Comparison of ENCODE assay signal across 12 cellular contexts in the genomic region with DNA sequence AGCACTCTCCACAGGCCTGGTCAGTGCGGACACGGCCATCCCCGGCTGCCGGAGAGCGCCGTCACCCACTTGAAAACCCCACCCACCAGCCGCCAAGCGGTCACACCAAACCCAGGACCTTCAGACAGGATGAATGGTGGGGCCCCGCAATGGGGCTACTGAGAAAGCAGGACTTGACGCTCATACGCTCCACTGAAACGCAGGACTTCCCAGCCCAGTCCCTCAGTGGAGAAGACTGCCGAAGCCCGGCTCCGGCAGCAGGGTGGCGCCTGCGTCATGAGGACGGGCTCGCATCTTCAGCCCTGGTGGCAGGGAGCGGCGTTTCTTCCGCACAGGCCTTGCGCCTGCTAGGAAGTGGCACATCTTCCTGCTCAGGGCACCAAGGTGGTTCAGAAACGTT. TPM values are rescaled to one million over a fixed set of nuclear protein-coding genes. Genes with fewer than 3 reads are reported as not detected.
A peak's percentile ranks its signal among the peaks of the same experiment; 100 is the strongest.
DNase-seq lines count a peak whose midpoint lies in the region; ATAC-seq and TF ChIP-seq lines count a peak whose summit lies in the region.
"Had no signal": no experiment of that assay in that cellular context is flagged by ENCODE, and none has a peak within 500 bp of the region (broad histone marks: within the 10 kb centered on the region; RNA-seq: fewer than 3 reads in every experiment).

No MANE protein-coding gene starts in this region.

- peak overlapping the region; percentile 72; the same call in 1 of the 2 replicates for H3K27ac ChIP-seq in GM23248
- H3K27ac ChIP-seq: 22Rv1 had no signal

- TF ChIP-seq CTCF in MCF 10A (IDR thresholded peaks at IDR 0.05; ENCODE audit: unreplicated experiment): no peak

- H3K27me3 ChIP-seq in GM23248 (replicated peaks; ENCODE audit: insufficient read depth): no peaks in the 10 kb centered on the region

- 0 out of 2 replicates have a peak, but pooled peaks cover 28% of the 10 kb centered on the region for H3K79me2 ChIP-seq in GM23248 (ENCODE audit: insufficient read depth)

- intact Hi-C loops in MCF 10A (cut with micrococcal nuclease): no loop called here

- H2AFZ ChIP-seq in GM23248: no peak overlapping the region

- ATAC-seq in naive thymus-derived CD8-positive, alpha-beta T cell: no peak
- no peak for ATAC-seq in HG02840 (IDR thresholded peaks at IDR 0.05; ENCODE audit: low FRiP score, unreplicated experiment)

- H3K27me3 Mint-ChIP-seq in MCF 10A (ENCODE audit: insufficient read depth, unreplicated experiment): no peaks in the 10 kb centered on the region
- no peaks in the 10 kb centered on the region for H3K27me3 Mint-ChIP-seq in naive thymus-derived CD8-positive, alpha-beta T cell

- no peak overlapping the region for H3K4me3 ChIP-seq in GM23248

- peaks cover 18% of the 10 kb centered on the region for H3F3A ChIP-seq in GM23248 (ENCODE audit: insufficient read depth)

- H3K36me3 Mint-ChIP-seq in MCF 10A (ENCODE audit: insufficient read depth, unreplicated experiment): peaks cover 50% of the 10 kb centered on the region
- peaks cover 0 to 55% (median 0%) of the 10 kb centered on the region in 3 donors for H3K36me3 Mint-ChIP-seq in naive thymus-derived CD8-positive, alpha-beta T cell

- H4K20me1 ChIP-seq in GM23248 (ENCODE audit: insufficient read depth): no peaks in the 10 kb centered on the region

- H3K9ac ChIP-seq in GM23248: no peak overlapping the region

- H3K27ac Mint-ChIP-seq in MCF 10A (ENCODE audit: low read depth, unreplicated experiment): no peak overlapping the region
- peak overlapping the region in 7 of 10 donors; percentile 47 to 92 (median 71) for H3K27ac Mint-ChIP-seq in naive thymus-derived CD8-positive, alpha-beta T cell

- H3K9me2 ChIP-seq in GM23248 (ENCODE audit: insufficient read depth): no peaks in the 10 kb centered on the region

- no peak overlapping the region for H3K4me3 Mint-ChIP-seq in MCF 10A (ENCODE audit: unreplicated experiment)
- peak overlapping the region in 3 of 10 donors; percentile 12 to 51 (median 22) for H3K4me3 Mint-ChIP-seq in naive thymus-derived CD8-positive, alpha-beta T cell

- POLR2A ChIA-PET in MCF 10A (lab: Yijun Ruan, JAX): interaction anchor here (0.6 to 1.0 kb wide), 3 partner anchors 9 to 16 kb away, joined by 3 read pairs; no protein-coding TSS in a partner anchor
- POLR2A ChIA-PET in naive thymus-derived CD8-positive, alpha-beta T cell (lab: Charles Lee): interaction anchor here (1.6 kb wide), 1 partner anchor 16 kb away, joined by 3 read pairs; no protein-coding TSS in a partner anchor

- H3K36me3 ChIP-seq in GM23248 (ENCODE audit: low read depth): 0 out of 2 replicates have a peak, but pooled peaks cover 6% of the 10 kb centered on the region

- CTCF ChIA-PET in MCF 10A (lab: Yijun Ruan, JAX): interaction anchor here (0.9 to 2.3 kb wide), 2 partner anchors 10 to 11 kb away, joined by 3 to 6 read pairs; no protein-coding TSS in a partner anchor

- peaks cover 29% of the 10 kb centered on the region for H3K4me1 ChIP-seq in GM23248 (ENCODE audit: insufficient read depth)

- 90 to 92% methylated on average over 24 of the region's 24 CpGs for WGBS in GM23248 (ENCODE audit: low coverage in 1 of 2, low lambda C conversion rate in 2 of 2, missing lambda C conversion rate in 2 of 2), 2 experiments

- no peaks in the 10 kb centered on the region for H3K9me3 Mint-ChIP-seq in MCF 10A (ENCODE audit: unreplicated experiment)
- peaks cover 0 to 3% (median 0%) of the 10 kb centered on the region in 9 donors for H3K9me3 Mint-ChIP-seq in naive thymus-derived CD8-positive, alpha-beta T cell

- in situ Hi-C loops in GM23248 (cut with MboI): no loop called here

- no peak overlapping the region for H3K4me2 ChIP-seq in GM23248 (ENCODE audit: unreplicated experiment)

- DNase-seq in DMS53 (lab: John Stamatoyannopoulos, UW) (peak; percentile 68), DMS53 treated with DMSO at 0.1 percent for 48 hours (lab: John Stamatoyannopoulos, UW; ENCODE audit: unreplicated experiment) (no peak), GM23248 (no peak), MCF 10A (ENCODE audit: unreplicated experiment) (no peak)
- no peak for DNase-seq in naive thymus-derived CD8-positive, alpha-beta T cell
- no peak for DNase-seq in central memory CD4-positive, alpha-beta T cell
- no peak for DNase-seq in stimulated activated CD4-positive, alpha-beta T cell treated with anti-CD3 and anti-CD28 coated beads, Interleukin-2, amount 100 ng/mL, for 24 hours
- DNase-seq: activated CD4-positive, alpha-beta T cell treated with anti-CD3 and anti-CD28 coated beads, Interleukin-2, amount 50 U/mL, for 4 hours; activated gamma-delta T cell treated with Interleukin-2 at 50 U/mL for 16 hours had no signal

- TSS peak; percentile 32 for BruUV-seq in MCF 10A (replicated peaks; lab: Mats Ljungman, UMichigan)

- no peaks in the 10 kb centered on the region for H3K9me3 ChIP-seq in GM23248 (ENCODE audit: low read depth)
- H3K9me3 ChIP-seq: prostate gland had no signal

- no peaks in the 10 kb centered on the region for H3K4me1 Mint-ChIP-seq in MCF 10A (ENCODE audit: insufficient read depth, unreplicated experiment)
- peaks cover 27 to 77% (median 50%) of the 10 kb centered on the region in 4 donors for H3K4me1 Mint-ChIP-seq in naive thymus-derived CD8-positive, alpha-beta T cell

RNA-seq across cellular contexts. Expression of a gene that starts 15.3 kb away (rescaled TPM):
- 11.7 and 16.8 TPM in 2 replicates for total RNA-seq in GM23248 (2014; rRNA removed; shearing (Covaris generic))
- polyA plus RNA-seq in GM23248 (2016; fragmentation: Nextera tagmentation; extraction: Ambion mirVana): 64.4 and 66.0 TPM in 2 replicates
- 118 and 135 TPM in 2 replicates for total RNA-seq in MCF 10A (2022)
- total RNA-seq in naive thymus-derived CD8-positive, alpha-beta T cell: under 1 TPM; 0.69 to 0.83 TPM
- not detected for polyA plus RNA-seq in naive thymus-derived CD8-positive, alpha-beta T cell

RNA-seq across cellular contexts. Expression of a gene that starts 47.6 kb away (rescaled TPM):
- 57.4 and 68.8 TPM in 2 replicates for total RNA-seq in GM23248 (2014; rRNA removed; shearing (Covaris generic))
- 121 and 122 TPM in 2 replicates for polyA plus RNA-seq in GM23248 (2016; fragmentation: Nextera tagmentation; extraction: Ambion mirVana)
- 103 TPM in 2 replicates for total RNA-seq in MCF 10A (2022)
- 100 to 1,000 TPM; 455 to 471 TPM for total RNA-seq in naive thymus-derived CD8-positive, alpha-beta T cell
- 100 to 1,000 TPM; 169 to 207 (median 201) TPM for polyA plus RNA-seq in naive thymus-derived CD8-positive, alpha-beta T cell

RNA-seq across cellular contexts. Expression of a gene that starts 59.0 kb away (rescaled TPM):
- total RNA-seq in GM23248 (2014; rRNA removed; shearing (Covaris generic)): 0.43 TPM in 1 of 2 replicates, not detected in the other
- 0.38 and 1.2 TPM in 2 replicates for polyA plus RNA-seq in GM23248 (2016; fragmentation: Nextera tagmentation; extraction: Ambion mirVana)
- 5.7 and 6.9 TPM in 2 replicates for total RNA-seq in MCF 10A (2022)
- total RNA-seq in naive thymus-derived CD8-positive, alpha-beta T cell: 1 to 10 TPM; 3.6 to 4.4 TPM
- polyA plus RNA-seq in naive thymus-derived CD8-positive, alpha-beta T cell: under 1 TPM in 2 of 3 donors, not detected in 1; 0.27 to 0.34 TPM
